ENCODE assay signal across 6 cellular contexts in the genomic region with DNA sequence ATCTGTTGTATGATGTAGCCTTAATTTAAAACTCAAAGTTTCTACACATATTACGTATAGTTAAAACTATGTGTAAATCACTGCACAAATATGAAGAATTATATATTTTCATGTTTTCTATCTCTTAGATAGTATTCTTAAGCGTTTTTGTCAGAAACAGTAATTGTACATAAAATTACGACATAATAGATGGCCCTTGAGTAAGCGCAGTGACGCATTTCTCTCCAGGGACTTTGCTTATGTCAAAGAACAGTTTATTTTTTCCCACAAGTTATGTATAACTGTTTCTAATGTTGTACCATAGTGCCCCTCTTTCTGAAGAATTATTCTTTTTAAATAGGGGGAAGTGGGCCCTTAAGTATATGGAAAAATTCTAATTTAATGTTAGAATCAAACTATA.
"Had no signal": no experiment of that assay in that cellular context is flagged by ENCODE, and none has a peak within 500 bp of the region (broad histone marks: within the 10 kb centered on the region; RNA-seq: fewer than 3 reads in every experiment).

No MANE protein-coding gene starts in this region.

- ATAC-seq: GM23338, HepG2 had no signal

- H3K4me3 ChIP-seq: GM23338 had no signal

- H3K27ac ChIP-seq: HL-60 had no signal

- DNase-seq: H9, HCEC 1CT, KBM-7 had no signal
